17 cellular contexts compared by ENCODE assay signal in genomic region chr9:135067091-135067710, GRCh38. TPM values are rescaled to one million over a fixed set of nuclear protein-coding genes. Genes with fewer than 3 reads are reported as not detected.
DNase-seq lines count a peak whose midpoint lies in the region; ATAC-seq and TF ChIP-seq lines count a peak whose summit lies in the region.
"Had no signal": no experiment of that assay in that cellular context is flagged by ENCODE, and none has a peak within 500 bp of the region (broad histone marks: within the 10 kb centered on the region; RNA-seq: fewer than 3 reads in every experiment).

No MANE protein-coding gene starts in this region.

- H3K4me1 ChIP-seq in right lobe of liver (no peaks in the 10 kb centered on the region), spleen (no peaks in the 10 kb centered on the region), transverse colon (no peaks in the 10 kb centered on the region)
- H3K4me1 ChIP-seq: A549 had no signal

- no peak for TF ChIP-seq CTCF in chondrocyte (IDR thresholded peaks at IDR 0.05)
- no peak for TF ChIP-seq CTCF in right lobe of liver (IDR thresholded peaks at IDR 0.05)
- TF ChIP-seq CTCF in spleen (IDR thresholded peaks at IDR 0.05 in 8 of 11, conservative IDR thresholded peaks at IDR 0.05 in 3 of 11): no peak
- no peak for TF ChIP-seq CTCF in transverse colon (IDR thresholded peaks at IDR 0.05)

- H3K4me1 Mint-ChIP-seq in activated naive CD8-positive, alpha-beta T cell treated with anti-CD3 and anti-CD28 coated beads, Interleukin-2, amount 10 ng/mL, durations not matched to agents 7 days and 5 days: no peaks in the 10 kb centered on the region
- H3K4me1 Mint-ChIP-seq in activated naive CD8-positive, alpha-beta T cell treated with anti-CD3 and anti-CD28 coated beads for 36 hours: no peaks in the 10 kb centered on the region
- no peaks in the 10 kb centered on the region for H3K4me1 Mint-ChIP-seq in chondrocyte (ENCODE audit: low read depth)

- no peak for TF ChIP-seq POLR2A in right lobe of liver (IDR thresholded peaks at IDR 0.05)
- TF ChIP-seq POLR2A in spleen (IDR thresholded peaks at IDR 0.05): no peak
- no peak for TF ChIP-seq POLR2A in transverse colon (IDR thresholded peaks at IDR 0.05)

- 76% methylated on average over 12 of the region's 20 CpGs for WGBS in right lobe of liver (ENCODE audit: insufficient coverage, low coverage, low lambda C conversion rate, missing lambda C conversion rate)
- WGBS in spleen, 5 donors: 87 to 91% (median 88%) methylated on average over 18 to 20 of the region's 20 CpGs
- 79 to 85% methylated on average over 6 to 17 of the region's 20 CpGs for WGBS in transverse colon (ENCODE audit: low coverage in 1 of 2), 2 donors

- peaks cover 3% of the 10 kb centered on the region for H3K27me3 Mint-ChIP-seq in activated naive CD8-positive, alpha-beta T cell treated with anti-CD3 and anti-CD28 coated beads, Interleukin-2, amount 10 ng/mL, durations not matched to agents 7 days and 5 days
- H3K27me3 Mint-ChIP-seq in activated naive CD8-positive, alpha-beta T cell treated with anti-CD3 and anti-CD28 coated beads for 36 hours: peaks cover 26% of the 10 kb centered on the region
- peaks cover 47% of the 10 kb centered on the region for H3K27me3 Mint-ChIP-seq in chondrocyte (ENCODE audit: low read depth)

- no peak for ATAC-seq in activated naive CD8-positive, alpha-beta T cell treated with anti-CD3 and anti-CD28 coated beads, Interleukin-2, amount 10 ng/mL, durations not matched to agents 7 days and 5 days (ENCODE audit: low read depth)
- ATAC-seq in right lobe of liver (no peak), GM19035 (IDR thresholded peaks at IDR 0.05; ENCODE audit: unreplicated experiment) (no peak)
- ATAC-seq: A549, PC-3 had no signal

- TF ChIP-seq EP300 in transverse colon (IDR thresholded peaks at IDR 0.05; ENCODE audit: low read depth): no peak

- H3K9me3 ChIP-seq in right lobe of liver (no peaks in the 10 kb centered on the region), spleen (peaks cover 0 to 29% (median 20%) of the 10 kb centered on the region in 8 donors), transverse colon (no peaks in the 10 kb centered on the region)

- POLR2A ChIA-PET in activated naive CD8-positive, alpha-beta T cell treated with anti-CD3 and anti-CD28 coated beads, Interleukin-2, amount 10 ng/mL, durations not matched to agents 7 days and 5 days (lab: Charles Lee): no interaction called here

- no peaks in the 10 kb centered on the region for H3K36me3 Mint-ChIP-seq in activated naive CD8-positive, alpha-beta T cell treated with anti-CD3 and anti-CD28 coated beads, Interleukin-2, amount 10 ng/mL, durations not matched to agents 7 days and 5 days
- H3K36me3 Mint-ChIP-seq in activated naive CD8-positive, alpha-beta T cell treated with anti-CD3 and anti-CD28 coated beads for 36 hours: no peaks in the 10 kb centered on the region
- peaks cover 2% of the 10 kb centered on the region for H3K36me3 Mint-ChIP-seq in chondrocyte (ENCODE audit: low read depth)

- no peak overlapping the region for H3K4me3 Mint-ChIP-seq in activated naive CD8-positive, alpha-beta T cell treated with anti-CD3 and anti-CD28 coated beads, Interleukin-2, amount 10 ng/mL, durations not matched to agents 7 days and 5 days
- H3K4me3 Mint-ChIP-seq in activated naive CD8-positive, alpha-beta T cell treated with anti-CD3 and anti-CD28 coated beads for 36 hours: no peak overlapping the region
- H3K4me3 Mint-ChIP-seq in chondrocyte (ENCODE audit: unreplicated experiment): no peak overlapping the region

- peak; percentile 6 for DNase-seq in activated naive CD8-positive, alpha-beta T cell treated with anti-CD3 and anti-CD28 coated beads, Interleukin-2, amount 10 ng/mL, durations not matched to agents 7 days and 5 days
- DNase-seq in activated naive CD8-positive, alpha-beta T cell treated with anti-CD3 and anti-CD28 coated beads for 36 hours: no peak
- DNase-seq in chondrocyte (ENCODE audit: low spot score): peak; percentile 60
- DNase-seq in right lobe of liver: peak in 2 of 3 donors; percentile 3 to 35
- DNase-seq in spleen: peak; percentile 31
- DNase-seq in transverse colon: no peak
- DNase-seq in DMS114 treated with DMSO at 0.1 percent for 48 hours (lab: John Stamatoyannopoulos, UW; ENCODE audit: unreplicated experiment): no peak
- DNase-seq: C1 segment of cervical spinal cord, GOT3, NCI-H1092, NCI-H2081 treated with DMSO at 0.1 percent for 48 hours, NCI-H510A treated with DMSO at 0.1 percent for 48 hours, NCI-H82, PC-3 had no signal

- no peak overlapping the region for H3K27ac ChIP-seq in right lobe of liver
- H3K27ac ChIP-seq in spleen: no peak overlapping the region
- H3K27ac ChIP-seq in transverse colon: no peak overlapping the region
- H3K27ac ChIP-seq: A549 had no signal

- H3K4me3 ChIP-seq in right lobe of liver: no peak overlapping the region
- no peak overlapping the region for H3K4me3 ChIP-seq in spleen
- H3K4me3 ChIP-seq in transverse colon: no peak overlapping the region
- H3K4me3 ChIP-seq: A549 had no signal

- intact Hi-C loops in right lobe of liver (cut with DNase I) (no loop called here), spleen (cut with DNase I; ENCODE audit: low total_unique reads) (no loop called here), transverse colon (cut with DNase I; ENCODE audit: low total_unique reads) (no loop called here)

- no peaks in the 10 kb centered on the region for H3K36me3 ChIP-seq in right lobe of liver
- no peaks in the 10 kb centered on the region for H3K36me3 ChIP-seq in spleen
- H3K36me3 ChIP-seq in transverse colon: no peaks in the 10 kb centered on the region

- H3K27me3 ChIP-seq in right lobe of liver (no peaks in the 10 kb centered on the region), spleen (replicated peaks in 1 of 7) (peaks cover 0 to 81% (median 10%) of the 10 kb centered on the region in 7 donors), transverse colon (peaks cover 33% of the 10 kb centered on the region)

- H3K27ac Mint-ChIP-seq in activated naive CD8-positive, alpha-beta T cell treated with anti-CD3 and anti-CD28 coated beads, Interleukin-2, amount 10 ng/mL, durations not matched to agents 7 days and 5 days: no peak overlapping the region
- H3K27ac Mint-ChIP-seq in activated naive CD8-positive, alpha-beta T cell treated with anti-CD3 and anti-CD28 coated beads for 36 hours: no peak overlapping the region
- H3K27ac Mint-ChIP-seq in chondrocyte (ENCODE audit: unreplicated experiment): no peak overlapping the region

- peaks cover 15% of the 10 kb centered on the region for H3K9me3 Mint-ChIP-seq in activated naive CD8-positive, alpha-beta T cell treated with anti-CD3 and anti-CD28 coated beads, Interleukin-2, amount 10 ng/mL, durations not matched to agents 7 days and 5 days
- peaks cover 14% of the 10 kb centered on the region for H3K9me3 Mint-ChIP-seq in activated naive CD8-positive, alpha-beta T cell treated with anti-CD3 and anti-CD28 coated beads for 36 hours
- H3K9me3 Mint-ChIP-seq in chondrocyte (ENCODE audit: low read depth): peaks cover 6% of the 10 kb centered on the region

- in situ Hi-C loops in transverse colon (cut with MboI; ENCODE audit: low pct_ligation_motif_present in 1 of 4, low pct_unique_long_range_greater_than_20kb in 1 of 4, low sequenced_read_pairs in 3 of 4): no loop called here

RNA-seq across cellular contexts. Expression of gene OLFM1, which starts 20.3 kb away (rescaled TPM):
- total RNA-seq in activated naive CD8-positive, alpha-beta T cell treated with anti-CD3 and anti-CD28 coated beads, Interleukin-2, amount 10 ng/mL, durations not matched to agents 7 days and 5 days: not detected
- total RNA-seq in activated naive CD8-positive, alpha-beta T cell treated with anti-CD3 and anti-CD28 coated beads for 36 hours: not detected
- total RNA-seq in chondrocyte (1.2 to 4.2 TPM (median 2.8 TPM) in 3 replicates), right lobe of liver (1 to 10 TPM; 1.1 to 5.9 (median 3.5) TPM), spleen (100 to 1,000 TPM in 1 of 7 donors, 10 to 100 TPM in 6; 40.9 to 109 (median 47.1) TPM), transverse colon (1 to 10 TPM in 3 of 4 donors, not detected in 1; 3.7 to 7.8 (median 4.0) TPM)
- 10 to 100 TPM in 2 of 3 donors, 1 to 10 TPM in 1; 5.9 to 22.3 (median 16.8) TPM for polyA plus RNA-seq in spleen
- total RNA-seq: MCF 10A had no signal

Comparison
In these comparisons a context has a peak if more than half of its experiments do, and no peak if none do; other contexts are left out.
1. DNase-seq: peak in activated naive CD8-positive, alpha-beta T cell treated with anti-CD3 and anti-CD28 coated beads, Interleukin-2, amount 10 ng/mL, durations not matched to agents 7 days and 5 days (single experiment), chondrocyte (single experiment), right lobe of liver (2 of 3) and spleen (single experiment); none in activated naive CD8-positive, alpha-beta T cell treated with anti-CD3 and anti-CD28 coated beads for 36 hours (single experiment), transverse colon (single experiment) and DMS114 treated with DMSO at 0.1 percent for 48 hours (single experiment).